18 cellular contexts compared by ENCODE assay signal in genomic region chr7:149725426-149725821, GRCh38.
"Had no signal": no experiment of that assay in that cellular context is flagged by ENCODE, and none has a peak within 500 bp of the region (broad histone marks: within the 10 kb centered on the region; RNA-seq: fewer than 3 reads in every experiment).

No MANE protein-coding gene starts in this region.

- H3K36me3 Mint-ChIP-seq: activated naive CD4-positive, alpha-beta T cell treated with anti-CD3 and anti-CD28 coated beads, Interleukin-2, amount 50 U/mL, for 72 hours had no signal

- ATAC-seq: activated CD4-positive, CD25-positive, alpha-beta regulatory T cell treated with anti-CD3 and anti-CD28 coated beads, Interleukin-2, amount 50 U/mL, for 24 hours; activated naive CD4-positive, alpha-beta T cell treated with anti-CD3 and anti-CD28 coated beads, Interleukin-2, amount 50 U/mL, for 72 hours; activated T-helper 17 cell treated with anti-CD3 and anti-CD28 coated beads, Interleukin-2, amount 50 U/mL, for 72 hours; right cardiac atrium; stimulated activated naive CD8-positive, alpha-beta T cell treated with anti-CD3 and anti-CD28 coated beads, Interleukin-15, amount 100 ng/mL, for 72 hours had no signal

- DNase-seq: activated CD4-positive, alpha-beta T cell treated with anti-CD3 and anti-CD28 coated beads, Interleukin-2, amount 50 U/mL, for 48 hours; colonic mucosa; esophagus squamous epithelium; glutamatergic neuron; hypothalamus; kidney glomerular epithelial cell; nephron progenitor cell; occipital lobe; stimulated activated naive CD8-positive, alpha-beta T cell treated with anti-CD3 and anti-CD28 coated beads, Interleukin-15, amount 100 ng/mL, for 72 hours; T-helper 2 cell; testis had no signal

- H3K9me3 ChIP-seq: colonic mucosa, esophagus squamous epithelium, testis had no signal

- H3K4me1 ChIP-seq: colonic mucosa had no signal

- H3K27ac ChIP-seq: cardiac muscle cell, colonic mucosa, esophagus squamous epithelium, testis had no signal

- H3K27ac Mint-ChIP-seq: activated naive CD4-positive, alpha-beta T cell treated with anti-CD3 and anti-CD28 coated beads, Interleukin-2, amount 50 U/mL, for 72 hours; activated T-helper 17 cell treated with anti-CD3 and anti-CD28 coated beads, Interleukin-2, amount 50 U/mL, for 72 hours; mesothelial cell of epicardium; nephron progenitor cell; progenitor cell of endocrine pancreas; stimulated activated naive CD8-positive, alpha-beta T cell treated with anti-CD3 and anti-CD28 coated beads, Interleukin-15, amount 100 ng/mL, for 72 hours had no signal

- H3K9me3 Mint-ChIP-seq: activated naive CD4-positive, alpha-beta T cell treated with anti-CD3 and anti-CD28 coated beads, Interleukin-2, amount 50 U/mL, for 72 hours; activated T-helper 17 cell treated with anti-CD3 and anti-CD28 coated beads, Interleukin-2, amount 50 U/mL, for 72 hours; mesothelial cell of epicardium; nephron progenitor cell; stimulated activated naive CD8-positive, alpha-beta T cell treated with anti-CD3 and anti-CD28 coated beads, Interleukin-15, amount 100 ng/mL, for 72 hours had no signal

- H3K27me3 ChIP-seq: cardiac muscle cell, colonic mucosa, esophagus squamous epithelium, testis had no signal

- H3K4me3 ChIP-seq: cardiac muscle cell, colonic mucosa, esophagus squamous epithelium, testis had no signal

- H3K4me1 Mint-ChIP-seq: activated T-helper 17 cell treated with anti-CD3 and anti-CD28 coated beads, Interleukin-2, amount 50 U/mL, for 72 hours; mesothelial cell of epicardium had no signal

- H3K36me3 ChIP-seq: colonic mucosa had no signal

- H3K4me3 Mint-ChIP-seq: activated T-helper 17 cell treated with anti-CD3 and anti-CD28 coated beads, Interleukin-2, amount 50 U/mL, for 72 hours; mesothelial cell of epicardium; nephron progenitor cell; stimulated activated naive CD8-positive, alpha-beta T cell treated with anti-CD3 and anti-CD28 coated beads, Interleukin-15, amount 100 ng/mL, for 72 hours had no signal

- H3K27me3 Mint-ChIP-seq: activated T-helper 17 cell treated with anti-CD3 and anti-CD28 coated beads, Interleukin-2, amount 50 U/mL, for 72 hours; progenitor cell of endocrine pancreas; stimulated activated naive CD8-positive, alpha-beta T cell treated with anti-CD3 and anti-CD28 coated beads, Interleukin-15, amount 100 ng/mL, for 72 hours had no signal
